Comparison of ENCODE assay signal across 14 cellular contexts in the genomic region with DNA sequence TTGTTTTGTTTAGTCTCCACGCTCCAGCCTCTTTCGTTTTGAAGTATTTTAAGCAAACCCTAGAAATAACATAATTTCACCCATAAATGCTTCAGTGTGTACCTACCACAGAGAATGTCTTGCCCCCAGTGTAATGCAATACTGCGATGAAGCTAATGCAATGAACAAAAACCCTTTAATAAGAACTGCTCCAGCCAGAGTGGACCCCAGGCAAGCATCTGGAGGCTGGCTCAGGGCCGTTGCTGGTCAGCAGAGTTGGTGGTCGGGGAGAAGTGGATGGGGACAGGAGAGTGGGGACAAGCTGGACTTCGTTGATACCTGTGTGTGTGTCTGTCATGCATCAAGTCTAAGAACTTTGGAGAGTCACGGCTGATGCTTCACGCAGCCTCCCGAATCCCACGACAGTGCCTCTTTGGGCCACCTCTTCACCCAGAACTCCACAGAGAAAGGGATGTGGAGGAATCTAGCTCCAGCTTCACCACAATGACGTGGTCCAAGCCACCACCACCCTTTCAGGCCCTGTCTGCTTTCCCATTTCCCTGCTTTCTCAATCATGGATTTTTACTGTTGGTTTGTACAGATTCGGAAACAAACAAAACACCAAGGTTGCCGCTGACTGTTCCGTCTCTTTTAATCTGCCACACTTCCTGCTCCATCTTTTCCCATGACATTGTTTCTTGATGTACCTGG.
DNase-seq lines count a peak whose midpoint lies in the region; ATAC-seq and TF ChIP-seq lines count a peak whose summit lies in the region.
"Had no signal": no experiment of that assay in that cellular context is flagged by ENCODE, and none has a peak within 500 bp of the region (broad histone marks: within the 10 kb centered on the region; RNA-seq: fewer than 3 reads in every experiment).

No MANE protein-coding gene starts in this region.

- in situ Hi-C loops in transverse colon (cut with MboI; ENCODE audit: low pct_ligation_motif_present in 1 of 4, low pct_unique_long_range_greater_than_20kb in 1 of 4, low sequenced_read_pairs in 3 of 4): no loop called here

- TF ChIP-seq EP300 in transverse colon (IDR thresholded peaks at IDR 0.05; ENCODE audit: low read depth): no peak

- H3K4me3 ChIP-seq in MG63 (peak overlapping the region; percentile 2; the same call in 1 of the 2 replicates), colonic mucosa (no peak overlapping the region), muscle layer of duodenum (ENCODE audit: low read depth in 1 of 2, low read length in 2 of 2) (no peak overlapping the region), transverse colon (no peak overlapping the region)

- intact Hi-C loops in colonic mucosa (cut with DNase I) (no loop called here), transverse colon (cut with DNase I; ENCODE audit: low total_unique reads) (loop anchor here (5.0 kb wide), 2 partner anchors 33 to 107 kb away; a partner anchor contains a TSS)
- intact Hi-C loops in activated T-helper 1 cell treated with anti-CD3 and anti-CD28 coated beads, Interleukin-12 subunit alpha, Interleukin-12 subunit beta, Interleukin-2, Interleukin-4 antibody, amounts not matched to agents 30 ng/mL and 10 ng/mL and 1 ng/mL, durations not matched to agents 14 hours and 24 hours and 36 hours (cut with micrococcal nuclease): no loop called here

- H3K27ac ChIP-seq in colonic mucosa (peak overlapping the region; percentile 15), muscle layer of duodenum (ENCODE audit: low read length) (peak overlapping the region; percentile 82), transverse colon (peak overlapping the region; percentile 81 to 91 (median 82))

- no peaks in the 10 kb centered on the region for H3K27me3 ChIP-seq in MG63
- no peaks in the 10 kb centered on the region for H3K27me3 ChIP-seq in colonic mucosa
- no peaks in the 10 kb centered on the region for H3K27me3 ChIP-seq in muscle layer of duodenum (ENCODE audit: low read depth, low read length)
- H3K27me3 ChIP-seq in transverse colon: no peaks in the 10 kb centered on the region

- H3K4me3 Mint-ChIP-seq in activated T-helper 1 cell treated with anti-CD3 and anti-CD28 coated beads, Interleukin-12 subunit alpha, Interleukin-12 subunit beta, Interleukin-2, Interleukin-4 antibody, amounts not matched to agents 30 ng/mL and 10 ng/mL and 1 ng/mL, durations not matched to agents 14 hours and 24 hours and 36 hours: no peak overlapping the region
- H3K4me3 Mint-ChIP-seq: activated B cell treated with CpG ODN at 0.5 μM for 24 hours; activated T-helper 17 cell treated with anti-CD3 and anti-CD28 coated beads, Interleukin-2, amount 50 U/mL, for 72 hours; natural killer cell treated with Interleukin-12 subunit alpha and Interleukin-12 subunit beta and Interleukin-15 and Interleukin-18, amount 100 ng/mL, for 72 hours had no signal

- no peaks in the 10 kb centered on the region for H3K4me1 Mint-ChIP-seq in activated T-helper 1 cell treated with anti-CD3 and anti-CD28 coated beads, Interleukin-12 subunit alpha, Interleukin-12 subunit beta, Interleukin-2, Interleukin-4 antibody, amounts not matched to agents 30 ng/mL and 10 ng/mL and 1 ng/mL, durations not matched to agents 14 hours and 24 hours and 36 hours (ENCODE audit: low read depth)
- H3K4me1 Mint-ChIP-seq: activated B cell treated with CpG ODN at 0.5 μM for 24 hours; activated T-helper 17 cell treated with anti-CD3 and anti-CD28 coated beads, Interleukin-2, amount 50 U/mL, for 72 hours had no signal

- H3K9ac ChIP-seq in colonic mucosa (ENCODE audit: low read depth in 2 of 2, low read length in 2 of 2): peak overlapping the region in 1 of 2 donors; percentile 26

- WGBS in transverse colon (ENCODE audit: low coverage in 1 of 2), 2 donors: 76 to 84% methylated on average over 5 to 14 of the region's 14 CpGs

- no peaks in the 10 kb centered on the region for H3K4me1 ChIP-seq in colonic mucosa
- H3K4me1 ChIP-seq in muscle layer of duodenum (ENCODE audit: control insufficient read depth in 1 of 2, insufficient read depth in 2 of 2, low read length in 2 of 2): peaks cover 4 to 10% of the 10 kb centered on the region in 2 donors
- H3K4me1 ChIP-seq in transverse colon: peaks cover 9 to 27% (median 19%) of the 10 kb centered on the region in 4 donors

- no peak overlapping the region for H3K27ac Mint-ChIP-seq in activated T-helper 1 cell treated with anti-CD3 and anti-CD28 coated beads, Interleukin-12 subunit alpha, Interleukin-12 subunit beta, Interleukin-2, Interleukin-4 antibody, amounts not matched to agents 30 ng/mL and 10 ng/mL and 1 ng/mL, durations not matched to agents 14 hours and 24 hours and 36 hours
- H3K27ac Mint-ChIP-seq: activated B cell treated with CpG ODN at 0.5 μM for 24 hours; activated T-helper 17 cell treated with anti-CD3 and anti-CD28 coated beads, Interleukin-2, amount 50 U/mL, for 72 hours had no signal

- no peaks in the 10 kb centered on the region for H3K9me3 ChIP-seq in MG63
- H3K9me3 ChIP-seq in colonic mucosa: no peaks in the 10 kb centered on the region
- no peaks in the 10 kb centered on the region for H3K9me3 ChIP-seq in muscle layer of duodenum (ENCODE audit: control insufficient read depth in 1 of 2, low read length in 2 of 2)
- no peaks in the 10 kb centered on the region for H3K9me3 ChIP-seq in transverse colon

- DNase-seq in MG63 (no peak), colonic mucosa (no peak), transverse colon (no peak), NOMO-1 treated with DMSO at 0.1 percent for 48 hours (lab: John Stamatoyannopoulos, UW; ENCODE audit: unreplicated experiment) (no peak)
- DNase-seq in activated T-helper 1 cell treated with anti-CD3 and anti-CD28 coated beads, Interleukin-12 subunit alpha, Interleukin-12 subunit beta, Interleukin-2, Interleukin-4 antibody, amounts not matched to agents 30 ng/mL and 10 ng/mL and 1 ng/mL, durations not matched to agents 14 hours and 24 hours and 36 hours (ENCODE audit: low spot score): no peak
- DNase-seq: activated B cell treated with CpG ODN at 0.5 μM for 24 hours; DMS79 treated with DMSO at 0.1 percent for 48 hours; RPMI8226; stimulated activated CD4-positive, alpha-beta T cell treated with anti-CD3 and anti-CD28 coated beads, Interleukin-4, amount 100 ng/mL, for 1 hour; substantia nigra had no signal

- H3K27me3 Mint-ChIP-seq in activated T-helper 1 cell treated with anti-CD3 and anti-CD28 coated beads, Interleukin-12 subunit alpha, Interleukin-12 subunit beta, Interleukin-2, Interleukin-4 antibody, amounts not matched to agents 30 ng/mL and 10 ng/mL and 1 ng/mL, durations not matched to agents 14 hours and 24 hours and 36 hours (ENCODE audit: insufficient read depth): peaks cover 18% of the 10 kb centered on the region

- no peak for TF ChIP-seq POLR2A in transverse colon (IDR thresholded peaks at IDR 0.05)

- no peak for ATAC-seq in HG03521 (IDR thresholded peaks at IDR 0.05; ENCODE audit: unreplicated experiment)
- ATAC-seq: activated T-helper 17 cell treated with anti-CD3 and anti-CD28 coated beads, Interleukin-2, amount 50 U/mL, for 72 hours; natural killer cell treated with Interleukin-12 subunit alpha and Interleukin-12 subunit beta and Interleukin-15 and Interleukin-18, amount 100 ng/mL, for 72 hours had no signal

- no peaks in the 10 kb centered on the region for H3K9me3 Mint-ChIP-seq in activated T-helper 1 cell treated with anti-CD3 and anti-CD28 coated beads, Interleukin-12 subunit alpha, Interleukin-12 subunit beta, Interleukin-2, Interleukin-4 antibody, amounts not matched to agents 30 ng/mL and 10 ng/mL and 1 ng/mL, durations not matched to agents 14 hours and 24 hours and 36 hours
- H3K9me3 Mint-ChIP-seq: activated B cell treated with CpG ODN at 0.5 μM for 24 hours; activated T-helper 17 cell treated with anti-CD3 and anti-CD28 coated beads, Interleukin-2, amount 50 U/mL, for 72 hours; natural killer cell treated with Interleukin-12 subunit alpha and Interleukin-12 subunit beta and Interleukin-15 and Interleukin-18, amount 100 ng/mL, for 72 hours had no signal

- no peaks in the 10 kb centered on the region for H3K36me3 Mint-ChIP-seq in activated T-helper 1 cell treated with anti-CD3 and anti-CD28 coated beads, Interleukin-12 subunit alpha, Interleukin-12 subunit beta, Interleukin-2, Interleukin-4 antibody, amounts not matched to agents 30 ng/mL and 10 ng/mL and 1 ng/mL, durations not matched to agents 14 hours and 24 hours and 36 hours (ENCODE audit: low read depth)
- H3K36me3 Mint-ChIP-seq: natural killer cell treated with Interleukin-12 subunit alpha and Interleukin-12 subunit beta and Interleukin-15 and Interleukin-18, amount 100 ng/mL, for 72 hours had no signal

- TF ChIP-seq CTCF in colonic mucosa (IDR thresholded peaks at IDR 0.05) (no peak), transverse colon (IDR thresholded peaks at IDR 0.05) (no peak)

- no peaks in the 10 kb centered on the region for H3K36me3 ChIP-seq in MG63
- no peaks in the 10 kb centered on the region for H3K36me3 ChIP-seq in colonic mucosa
- no peaks in the 10 kb centered on the region for H3K36me3 ChIP-seq in muscle layer of duodenum (ENCODE audit: control insufficient read depth in 1 of 2, insufficient read depth in 2 of 2, low read length in 2 of 2)
- H3K36me3 ChIP-seq in transverse colon: no peaks in the 10 kb centered on the region

Comparison
In these comparisons a context has a peak if more than half of its experiments do, and no peak if none do; other contexts are left out.
1. H3K27ac ChIP-seq: peak in every context shown above with its lines; median percentile 82 in muscle layer of duodenum; 82 in transverse colon; 15 in colonic mucosa.